Comparison of ENCODE assay signal across 23 cellular contexts in the genomic region with DNA sequence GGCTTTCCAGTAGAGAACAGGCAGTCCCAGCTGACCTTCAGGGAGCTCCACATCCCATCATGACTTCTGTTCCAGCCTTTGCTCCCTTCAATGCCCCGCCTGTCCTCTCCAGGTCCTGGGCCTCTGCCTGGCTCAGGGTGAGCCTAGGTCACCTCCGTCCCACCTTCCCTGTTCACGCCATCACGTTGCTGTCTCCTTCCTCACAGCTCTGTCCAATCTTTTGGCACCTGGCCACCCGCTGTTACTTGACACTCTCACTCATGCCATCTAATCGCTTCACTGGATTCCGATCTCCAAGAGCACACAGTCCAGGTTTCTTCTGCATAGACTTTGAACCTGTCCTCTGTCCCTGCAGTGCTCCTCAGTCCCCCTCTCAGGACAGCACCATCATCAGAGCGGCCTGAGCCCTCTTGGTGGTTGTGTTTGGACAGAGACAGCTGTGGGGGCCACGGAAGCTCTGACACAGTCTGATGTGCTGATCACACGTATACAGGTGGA. TPM values are rescaled to one million over a fixed set of nuclear protein-coding genes. Genes with fewer than 3 reads are reported as not detected.
DNase-seq lines count a peak whose midpoint lies in the region; ATAC-seq, FAIRE-seq and TF ChIP-seq lines count a peak whose summit lies in the region.
"Had no signal": no experiment of that assay in that cellular context is flagged by ENCODE, and none has a peak within 500 bp of the region (broad histone marks: within the 10 kb centered on the region; RNA-seq: fewer than 3 reads in every experiment).

No MANE protein-coding gene starts in this region.

- H3K4me3 Mint-ChIP-seq in brain, result no peak overlapping the region
- no peak overlapping the region for H3K4me3 Mint-ChIP-seq in activated T-cell treated with anti-CD3 and anti-CD28 coated beads, Interleukin-2, amount 50 U/mL, for 24 hours
- H3K4me3 Mint-ChIP-seq: activated CD4-positive, alpha-beta T cell treated with anti-CD3 and anti-CD28 coated beads, Interleukin-2, amount 10 ng/mL, durations not matched to agents 7 days and 5 days had no signal

- DNase-seq in Right ventricle myocardium inferior (ENCODE audit: missing footprints), result no peak
- DNase-seq in right atrium auricular region (ENCODE audit: low spot score), result no peak
- DNase-seq in mesenteric fat pad (ENCODE audit: low spot score), result peak; percentile 76
- no peak for DNase-seq in urothelium cell line (ENCODE audit: low spot score)
- DNase-seq in activated T-cell treated with anti-CD3 and anti-CD28 coated beads, Interleukin-2, amount 50 U/mL, for 24 hours, result no peak
- DNase-seq in GOT3 (lab: John Stamatoyannopoulos, UW), result no peak
- DNase-seq: activated CD4-positive, alpha-beta T cell treated with anti-CD3 and anti-CD28 coated beads, Interleukin-2, amount 10 ng/mL, durations not matched to agents 7 days and 5 days; dermis blood vessel endothelial cell; GDM1; head of caudate nucleus; lower lobe of right lung; MV-4-11; NCI-H1930; NCI-H526; SHP77 treated with DMSO at 0.1 percent for 48 hours had no signal

- H3K9me3 ChIP-seq in right atrium auricular region, result no peaks in the 10 kb centered on the region
- H3K9me3 ChIP-seq: breast epithelium, lower lobe of right lung, suprapubic skin had no signal

- H3K4me1 ChIP-seq in right atrium auricular region, result no peaks in the 10 kb centered on the region
- H3K4me1 ChIP-seq: breast epithelium, lower lobe of right lung, suprapubic skin had no signal

- H3K27me3 ChIP-seq in right atrium auricular region, result no peaks in the 10 kb centered on the region
- H3K27me3 ChIP-seq: breast epithelium, suprapubic skin had no signal

- H3K36me3 Mint-ChIP-seq in brain, result peaks cover 26% of the 10 kb centered on the region
- peaks cover 20% of the 10 kb centered on the region for H3K36me3 Mint-ChIP-seq in activated T-cell treated with anti-CD3 and anti-CD28 coated beads, Interleukin-2, amount 50 U/mL, for 24 hours (ENCODE audit: low read depth)

- peaks cover 0 to 2% (median 0%) of the 10 kb centered on the region in 5 experiments for H3K9me3 Mint-ChIP-seq in brain
- no peaks in the 10 kb centered on the region for H3K9me3 Mint-ChIP-seq in activated T-cell treated with anti-CD3 and anti-CD28 coated beads, Interleukin-2, amount 50 U/mL, for 24 hours
- H3K9me3 Mint-ChIP-seq: activated CD4-positive, alpha-beta T cell treated with anti-CD3 and anti-CD28 coated beads, Interleukin-2, amount 10 ng/mL, durations not matched to agents 7 days and 5 days; activated T-helper 2 cell treated with anti-CD3 and anti-CD28 coated beads, Interferon-gamma antibody, Interleukin-2, Interleukin-4, amounts not matched to agents 10 μg/mL and 5 μg/mL and 100 μg/mL, durations not matched to agents 14 hours and 24 hours and 36 hours had no signal

- H3K27me3 Mint-ChIP-seq in brain, result no peaks in the 10 kb centered on the region
- no peaks in the 10 kb centered on the region for H3K27me3 Mint-ChIP-seq in activated T-cell treated with anti-CD3 and anti-CD28 coated beads, Interleukin-2, amount 50 U/mL, for 24 hours
- H3K27me3 Mint-ChIP-seq: activated CD4-positive, alpha-beta T cell treated with anti-CD3 and anti-CD28 coated beads, Interleukin-2, amount 10 ng/mL, durations not matched to agents 7 days and 5 days had no signal

- no peak overlapping the region for H3K27ac ChIP-seq in right atrium auricular region
- H3K27ac ChIP-seq: breast epithelium, C4-2B, KMS-11, lower lobe of right lung, suprapubic skin had no signal

- intact Hi-C loops in Right ventricle myocardium inferior (cut with DNase I), result no loop called here

- H3K4me3 ChIP-seq in right atrium auricular region, result no peak overlapping the region
- H3K4me3 ChIP-seq: breast epithelium, lower lobe of right lung, suprapubic skin had no signal

- peak overlapping the region in 4 of 5 experiments; percentile 4 to 19 (median 12) for H3K27ac Mint-ChIP-seq in brain
- H3K27ac Mint-ChIP-seq in activated T-cell treated with anti-CD3 and anti-CD28 coated beads, Interleukin-2, amount 50 U/mL, for 24 hours, result no peak overlapping the region
- H3K27ac Mint-ChIP-seq: activated CD4-positive, alpha-beta T cell treated with anti-CD3 and anti-CD28 coated beads, Interleukin-2, amount 10 ng/mL, durations not matched to agents 7 days and 5 days; activated T-helper 2 cell treated with anti-CD3 and anti-CD28 coated beads, Interferon-gamma antibody, Interleukin-2, Interleukin-4, amounts not matched to agents 10 μg/mL and 5 μg/mL and 100 μg/mL, durations not matched to agents 14 hours and 24 hours and 36 hours had no signal

- peak; percentile 77 for FAIRE-seq in urothelium cell line (lab: Jason Lieb, UNC)

- ATAC-seq in Right ventricle myocardium inferior (peak; percentile 71), GM21526 (IDR thresholded peaks at IDR 0.05; ENCODE audit: low FRiP score, unreplicated experiment) (no peak)
- ATAC-seq: lower lobe of right lung, sciatic nerve had no signal

- TF ChIP-seq CTCF in right atrium auricular region (IDR thresholded peaks at IDR 0.05), result no peak
- TF ChIP-seq CTCF in brain (conservative IDR thresholded peaks at IDR 0.05), result no peak

- H3K4me1 Mint-ChIP-seq in brain, result peaks cover 14% of the 10 kb centered on the region
- H3K4me1 Mint-ChIP-seq in activated T-cell treated with anti-CD3 and anti-CD28 coated beads, Interleukin-2, amount 50 U/mL, for 24 hours (ENCODE audit: low read depth), result no peaks in the 10 kb centered on the region
- H3K4me1 Mint-ChIP-seq: activated CD4-positive, alpha-beta T cell treated with anti-CD3 and anti-CD28 coated beads, Interleukin-2, amount 10 ng/mL, durations not matched to agents 7 days and 5 days had no signal

- peaks cover 11% of the 10 kb centered on the region for H3K36me3 ChIP-seq in right atrium auricular region
- H3K36me3 ChIP-seq: breast epithelium, lower lobe of right lung, suprapubic skin had no signal

RNA-seq across cellular contexts. Expression of a gene that starts 34.8 kb away (rescaled TPM):
- total RNA-seq in Right ventricle myocardium inferior, result 11.1 TPM
- 10 to 100 TPM in 1 of 2 donors, 1 to 10 TPM in 1; 9.3 to 10.3 TPM for total RNA-seq in right atrium auricular region
- 10.6 TPM for polyA plus RNA-seq in brain (ENCODE audit: insufficient read depth, low read depth, low replicate concordance)
- total RNA-seq in mesenteric fat pad, result 5.9 TPM
